In the genomic region with DNA sequence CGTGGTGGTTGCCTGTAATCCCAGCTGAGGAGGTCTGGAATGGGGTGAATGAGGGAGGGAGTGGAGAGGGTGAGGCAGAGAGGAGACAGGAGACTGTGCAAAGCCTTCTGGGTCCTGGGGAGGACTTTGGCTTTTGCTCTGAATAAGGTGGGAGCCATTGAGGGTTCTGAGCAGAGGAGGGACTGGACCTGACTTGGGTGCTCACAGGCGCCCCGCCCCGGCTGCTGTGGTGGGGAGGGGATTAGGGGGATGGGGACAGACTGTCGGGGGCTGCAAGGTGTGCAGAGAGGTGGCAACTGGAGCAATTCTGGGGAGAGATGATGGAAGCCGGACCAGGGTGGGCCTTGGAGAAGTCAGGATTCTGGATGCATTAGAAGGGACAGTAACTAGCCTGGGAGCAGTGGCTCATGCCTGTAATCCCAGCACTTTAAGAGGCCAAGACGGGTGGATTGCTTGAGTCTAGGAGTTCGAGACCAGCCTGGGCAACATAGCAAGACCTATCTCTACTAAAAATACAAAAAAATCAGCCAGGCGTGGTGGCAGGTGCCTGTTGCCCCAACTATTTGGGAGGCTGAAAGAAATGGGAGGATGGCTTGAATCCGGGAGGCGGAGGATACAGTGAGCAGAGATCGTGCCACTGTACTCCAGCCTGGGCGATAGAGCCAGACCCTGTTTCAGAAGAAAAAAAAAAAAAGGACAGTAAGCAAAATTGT, we compare ENCODE assay signal across 9 cellular contexts. TPM values are rescaled to one million over a fixed set of nuclear protein-coding genes. Genes with fewer than 3 reads are reported as not detected.
A peak's percentile ranks its signal among the peaks of the same experiment; 100 is the strongest.
DNase-seq lines count a peak whose midpoint lies in the region; ATAC-seq and TF ChIP-seq lines count a peak whose summit lies in the region.
"Had no signal": no experiment of that assay in that cellular context is flagged by ENCODE, and none has a peak within 500 bp of the region (broad histone marks: within the 10 kb centered on the region; RNA-seq: fewer than 3 reads in every experiment).

No MANE protein-coding gene starts in this region.

- H3K4me1 Mint-ChIP-seq in naive thymus-derived CD8-positive, alpha-beta T cell = peaks cover 16 to 38% (median 31%) of the 10 kb centered on the region in 4 donors

- in situ Hi-C loops in brain microvascular endothelial cell (cut with HindIII; ENCODE audit: low pct_ligation_motif_present, low sequenced_read_pairs) = no loop called here

- no peaks in the 10 kb centered on the region for H3K36me3 ChIP-seq in brain microvascular endothelial cell (replicated peaks)

- no peak for ATAC-seq in right cardiac atrium
- ATAC-seq in left cardiac atrium = no peak
- no peak for ATAC-seq in naive thymus-derived CD8-positive, alpha-beta T cell
- no peak for ATAC-seq in GM18502 (IDR thresholded peaks at IDR 0.05; ENCODE audit: poor library complexity, unreplicated experiment)

- peak overlapping the region; percentile 87 to 97 (median 92) for H3K4me3 Mint-ChIP-seq in naive thymus-derived CD8-positive, alpha-beta T cell

- POLR2A ChIA-PET in naive thymus-derived CD8-positive, alpha-beta T cell (lab: Charles Lee) = interaction anchor here (0.6 to 4.6 kb wide), 10 partner anchors 9 to 220 kb away, joined by 3 to 73 read pairs (median 5); partner anchors contain the start of genes C19orf53 and ZSWIM4

- TF ChIP-seq CTCF in brain microvascular endothelial cell (IDR thresholded peaks at IDR 0.05; ENCODE audit: low read depth, low read length, missing control alignments) = no peak

- peaks cover 0 to 2% (median 0%) of the 10 kb centered on the region in 3 donors for H3K36me3 Mint-ChIP-seq in naive thymus-derived CD8-positive, alpha-beta T cell

- DNase-seq in right cardiac atrium = peak in 1 of 3 donors; percentile 72
- DNase-seq in left cardiac atrium = no peak
- no peak for DNase-seq in brain microvascular endothelial cell
- peak in 1 of 10 donors; percentile 56 for DNase-seq in naive thymus-derived CD8-positive, alpha-beta T cell
- no peak for DNase-seq in DMS 273 treated with DMSO at 0.1 percent for 48 hours (lab: John Stamatoyannopoulos, UW)
- DNase-seq in stimulated activated CD4-positive, alpha-beta T cell treated with anti-CD3 and anti-CD28 coated beads, Interleukin-4, amount 100 ng/mL, for 1 hour = no peak
- no peak for DNase-seq in SKM-1 (lab: John Stamatoyannopoulos, UW; ENCODE audit: unreplicated experiment)

- peaks cover 2 to 14% (median 12%) of the 10 kb centered on the region in 5 donors for H3K27me3 Mint-ChIP-seq in naive thymus-derived CD8-positive, alpha-beta T cell

- H3K9me3 Mint-ChIP-seq in naive thymus-derived CD8-positive, alpha-beta T cell = no peaks in the 10 kb centered on the region

- no peaks in the 10 kb centered on the region for H3K27me3 ChIP-seq in right cardiac atrium (ENCODE audit: control insufficient read depth, insufficient read depth)
- no peaks in the 10 kb centered on the region for H3K27me3 ChIP-seq in brain microvascular endothelial cell (replicated peaks)

- peak overlapping the region in 9 of 10 donors; percentile 56 to 99 (median 95) for H3K27ac Mint-ChIP-seq in naive thymus-derived CD8-positive, alpha-beta T cell

- H3K27ac ChIP-seq in right cardiac atrium (ENCODE audit: low read length) (peak overlapping the region; percentile 94), brain microvascular endothelial cell (peak overlapping the region; percentile 93)

- no peaks in the 10 kb centered on the region for H3K9me3 ChIP-seq in right cardiac atrium (ENCODE audit: control insufficient read depth, low read length)

- intact Hi-C loops in right cardiac atrium (cut with DNase I) (loop anchor here (5.0 to 10.0 kb wide), 5 partner anchors 64 to 266 kb away; partner anchors contain the start of gene ZSWIM4 (in 2 of the 4)), left cardiac atrium (cut with DNase I) (loop anchor here (5.0 to 10.0 kb wide), 3 partner anchors 74 to 586 kb away; no protein-coding TSS in a partner anchor)

- 72% methylated on average over 13 of the region's 13 CpGs for WGBS in right cardiac atrium

- no peaks in the 10 kb centered on the region for H3K4me1 ChIP-seq in right cardiac atrium (ENCODE audit: control insufficient read depth, insufficient read depth, low read length)

- no peak overlapping the region for H3K4me3 ChIP-seq in right cardiac atrium (ENCODE audit: low read length)
- no peak overlapping the region for H3K4me3 ChIP-seq in brain microvascular endothelial cell (ENCODE audit: low read depth, low read length)

RNA-seq across cellular contexts. Expression of gene NANOS3, which starts 16.1 kb away (rescaled TPM):
- total RNA-seq in right cardiac atrium (1 to 10 TPM in 2 of 4 donors, under 1 TPM in 1, not detected in 1; 0.86 to 2.1 (median 1.4) TPM), left cardiac atrium (1 to 10 TPM; 1.0 to 1.2 TPM)
- 1.7 TPM for polyA plus RNA-seq in right cardiac atrium
- not detected for total RNA-seq in naive thymus-derived CD8-positive, alpha-beta T cell
- not detected for polyA plus RNA-seq in naive thymus-derived CD8-positive, alpha-beta T cell
- total RNA-seq: OCI-LY7 had no signal

RNA-seq across cellular contexts. Expression of gene BRME1, which starts 45.1 kb away (rescaled TPM):
- total RNA-seq in right cardiac atrium (1 to 10 TPM in 1 of 4 donors, under 1 TPM in 3; 0.40 to 1.2 (median 0.80) TPM), left cardiac atrium (1 to 10 TPM in 1 of 2 donors, under 1 TPM in 1; 0.62 to 1.1 TPM)
- 0.48 TPM for polyA plus RNA-seq in right cardiac atrium
- 1 to 10 TPM; 3.0 to 3.7 TPM for total RNA-seq in naive thymus-derived CD8-positive, alpha-beta T cell
- polyA plus RNA-seq in naive thymus-derived CD8-positive, alpha-beta T cell = under 1 TPM; 0.49 to 0.94 (median 0.76) TPM

RNA-seq across cellular contexts. Expression of gene CC2D1A, which starts 45.2 kb away (rescaled TPM):
- 10 to 100 TPM; 21.6 to 26.2 (median 22.3) TPM for total RNA-seq in right cardiac atrium
- 22.9 TPM for polyA plus RNA-seq in right cardiac atrium
- 10 to 100 TPM; 19.4 to 20.5 TPM for total RNA-seq in left cardiac atrium
- total RNA-seq in naive thymus-derived CD8-positive, alpha-beta T cell = 10 to 100 TPM; 29.7 to 30.7 TPM
- 10 to 100 TPM in 1 of 3 donors, 1 to 10 TPM in 2; 4.3 to 10.5 (median 5.5) TPM for polyA plus RNA-seq in naive thymus-derived CD8-positive, alpha-beta T cell
